Comparison of ENCODE assay signal across 21 cellular contexts in the genomic region with DNA sequence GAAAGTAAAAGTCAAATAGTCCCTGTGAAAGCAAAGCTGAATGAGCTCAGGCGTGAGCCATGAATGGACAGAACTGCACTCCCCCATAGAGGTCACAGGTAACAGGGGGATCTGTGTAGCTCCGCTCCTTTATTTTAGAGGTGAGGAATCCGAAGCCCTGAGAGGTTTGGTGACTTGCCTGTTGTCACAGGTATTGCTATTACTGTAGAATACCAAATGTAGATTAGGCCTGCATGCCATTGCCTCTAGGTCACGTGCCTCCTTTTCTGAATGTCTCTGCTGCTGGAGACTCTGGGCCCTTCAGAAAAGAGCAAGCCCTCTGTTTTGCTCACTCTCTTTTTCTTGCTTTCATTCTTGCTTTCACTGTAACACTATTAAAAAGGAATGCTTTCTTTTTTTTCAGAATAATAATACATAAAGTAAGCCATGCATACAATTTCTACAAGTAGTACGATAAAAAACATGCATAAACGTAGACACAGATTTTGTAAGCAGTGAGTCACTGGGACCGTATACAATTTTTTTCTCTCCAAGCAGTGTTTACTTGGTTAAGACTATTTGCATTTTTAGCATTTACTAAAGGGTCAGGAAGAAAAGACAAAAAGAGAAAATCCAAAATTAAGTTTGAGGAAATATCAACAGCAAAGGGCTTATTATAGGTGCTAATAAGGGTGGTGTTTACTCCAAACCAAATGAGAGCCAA.
"Had no signal": no experiment of that assay in that cellular context is flagged by ENCODE, and none has a peak within 500 bp of the region (broad histone marks: within the 10 kb centered on the region; RNA-seq: fewer than 3 reads in every experiment).

No MANE protein-coding gene starts in this region.

- H3K36me3 Mint-ChIP-seq: activated naive CD4-positive, alpha-beta T cell treated with anti-CD3 and anti-CD28 coated beads, Interleukin-2, amount 10 ng/mL, durations not matched to agents 7 days and 5 days; immature natural killer cell; stimulated activated memory B cell treated with anti-CD40 and anti-IgM and Interleukin-4, amounts not matched to agents 10 μg/mL and 1 μg/mL and 100 μg/mL, for 72 hours had no signal

- H3K36me3 ChIP-seq: ascending aorta, esophagus muscularis mucosa, gastroesophageal sphincter, heart left ventricle, spleen, thoracic aorta had no signal

- DNase-seq: activated B cell treated with CpG ODN at 0.5 μM for 24 hours; activated CD4-positive, alpha-beta T cell treated with anti-CD3 and anti-CD28 coated beads for 48 hours; activated CD8-positive, alpha-beta T cell treated with anti-CD3 and anti-CD28 coated beads for 36 hours; activated naive CD4-positive, alpha-beta T cell treated with anti-CD3 and anti-CD28 coated beads, Interleukin-2, amount 10 ng/mL, durations not matched to agents 7 days and 5 days; activated naive CD8-positive, alpha-beta T cell treated with anti-CD3 and anti-CD28 coated beads, Interleukin-2, amount 50 U/mL, for 24 hours; activated T-cell treated with anti-CD3 and anti-CD28 coated beads, Interleukin-2, amount 50 U/mL, for 1 hour; effector CD4-positive, alpha-beta T cell; heart left ventricle; immature natural killer cell; left ventricle myocardium superior; naive thymus-derived CD4-positive, alpha-beta T cell; spleen; stimulated activated CD4-positive, alpha-beta T cell treated with anti-CD3 and anti-CD28 coated beads, Interleukin-4, amount 100 ng/mL, for 4 hours had no signal

- H3K27me3 ChIP-seq: ascending aorta, esophagus muscularis mucosa, gastroesophageal sphincter, heart left ventricle, spleen had no signal

- H3K4me3 Mint-ChIP-seq: activated B cell treated with CpG ODN at 0.5 μM for 24 hours; activated CD8-positive, alpha-beta T cell treated with anti-CD3 and anti-CD28 coated beads for 36 hours; activated naive CD4-positive, alpha-beta T cell treated with anti-CD3 and anti-CD28 coated beads, Interleukin-2, amount 10 ng/mL, durations not matched to agents 7 days and 5 days; activated naive CD8-positive, alpha-beta T cell treated with anti-CD3 and anti-CD28 coated beads, Interleukin-2, amount 50 U/mL, for 24 hours; immature natural killer cell; naive thymus-derived CD4-positive, alpha-beta T cell; stimulated activated memory B cell treated with anti-CD40 and anti-IgM and Interleukin-4, amounts not matched to agents 10 μg/mL and 1 μg/mL and 100 μg/mL, for 72 hours; T-helper 2 cell treated with Interferon-gamma antibody and Interleukin-4, amounts not matched to agents 5 μg/mL and 100 μg/mL, for 36 hours had no signal

- H3K27ac Mint-ChIP-seq: activated B cell treated with CpG ODN at 0.5 μM for 24 hours; activated CD8-positive, alpha-beta T cell treated with anti-CD3 and anti-CD28 coated beads for 36 hours; activated naive CD4-positive, alpha-beta T cell treated with anti-CD3 and anti-CD28 coated beads, Interleukin-2, amount 10 ng/mL, durations not matched to agents 7 days and 5 days; activated naive CD8-positive, alpha-beta T cell treated with anti-CD3 and anti-CD28 coated beads, Interleukin-2, amount 50 U/mL, for 24 hours; immature natural killer cell; naive thymus-derived CD4-positive, alpha-beta T cell; stimulated activated memory B cell treated with anti-CD40 and anti-IgM and Interleukin-4, amounts not matched to agents 10 μg/mL and 1 μg/mL and 100 μg/mL, for 72 hours; T-helper 2 cell treated with Interferon-gamma antibody and Interleukin-4, amounts not matched to agents 5 μg/mL and 100 μg/mL, for 36 hours had no signal

- H3K4me1 ChIP-seq: ascending aorta, esophagus muscularis mucosa, gastroesophageal sphincter, heart left ventricle, parathyroid adenoma, spleen had no signal

- ATAC-seq: activated CD8-positive, alpha-beta T cell treated with anti-CD3 and anti-CD28 coated beads for 36 hours; activated naive CD8-positive, alpha-beta T cell treated with anti-CD3 and anti-CD28 coated beads, Interleukin-2, amount 50 U/mL, for 24 hours; gastroesophageal sphincter; heart left ventricle; left ventricle myocardium superior; naive thymus-derived CD4-positive, alpha-beta T cell; sciatic nerve; stimulated activated memory B cell treated with anti-CD40 and anti-IgM and Interleukin-4, amounts not matched to agents 10 μg/mL and 1 μg/mL and 100 μg/mL, for 72 hours had no signal

- H2AFZ ChIP-seq: parathyroid adenoma had no signal

- H3K9ac ChIP-seq: parathyroid adenoma had no signal

- H3K9me3 Mint-ChIP-seq: stimulated activated memory B cell treated with anti-CD40 and anti-IgM and Interleukin-4, amounts not matched to agents 10 μg/mL and 1 μg/mL and 100 μg/mL, for 72 hours had no signal

- H3K9me3 ChIP-seq: ascending aorta, gastroesophageal sphincter, thoracic aorta had no signal

- H3K27ac ChIP-seq: ascending aorta, esophagus muscularis mucosa, gastroesophageal sphincter, heart left ventricle, parathyroid adenoma, spleen, thoracic aorta had no signal

- H3K4me1 Mint-ChIP-seq: activated B cell treated with CpG ODN at 0.5 μM for 24 hours; activated naive CD4-positive, alpha-beta T cell treated with anti-CD3 and anti-CD28 coated beads, Interleukin-2, amount 10 ng/mL, durations not matched to agents 7 days and 5 days; activated naive CD8-positive, alpha-beta T cell treated with anti-CD3 and anti-CD28 coated beads, Interleukin-2, amount 50 U/mL, for 24 hours; immature natural killer cell; naive thymus-derived CD4-positive, alpha-beta T cell; stimulated activated memory B cell treated with anti-CD40 and anti-IgM and Interleukin-4, amounts not matched to agents 10 μg/mL and 1 μg/mL and 100 μg/mL, for 72 hours had no signal

- H3K4me3 ChIP-seq: ascending aorta, esophagus muscularis mucosa, gastroesophageal sphincter, heart left ventricle, spleen, thoracic aorta had no signal

- H3K27me3 Mint-ChIP-seq: activated B cell treated with CpG ODN at 0.5 μM for 24 hours; activated CD8-positive, alpha-beta T cell treated with anti-CD3 and anti-CD28 coated beads for 36 hours; activated naive CD4-positive, alpha-beta T cell treated with anti-CD3 and anti-CD28 coated beads, Interleukin-2, amount 10 ng/mL, durations not matched to agents 7 days and 5 days; activated naive CD8-positive, alpha-beta T cell treated with anti-CD3 and anti-CD28 coated beads, Interleukin-2, amount 50 U/mL, for 24 hours; naive thymus-derived CD4-positive, alpha-beta T cell; stimulated activated memory B cell treated with anti-CD40 and anti-IgM and Interleukin-4, amounts not matched to agents 10 μg/mL and 1 μg/mL and 100 μg/mL, for 72 hours had no signal

- H3K79me2 ChIP-seq: parathyroid adenoma had no signal
